8 cellular contexts compared by ENCODE assay signal in the genomic region with DNA sequence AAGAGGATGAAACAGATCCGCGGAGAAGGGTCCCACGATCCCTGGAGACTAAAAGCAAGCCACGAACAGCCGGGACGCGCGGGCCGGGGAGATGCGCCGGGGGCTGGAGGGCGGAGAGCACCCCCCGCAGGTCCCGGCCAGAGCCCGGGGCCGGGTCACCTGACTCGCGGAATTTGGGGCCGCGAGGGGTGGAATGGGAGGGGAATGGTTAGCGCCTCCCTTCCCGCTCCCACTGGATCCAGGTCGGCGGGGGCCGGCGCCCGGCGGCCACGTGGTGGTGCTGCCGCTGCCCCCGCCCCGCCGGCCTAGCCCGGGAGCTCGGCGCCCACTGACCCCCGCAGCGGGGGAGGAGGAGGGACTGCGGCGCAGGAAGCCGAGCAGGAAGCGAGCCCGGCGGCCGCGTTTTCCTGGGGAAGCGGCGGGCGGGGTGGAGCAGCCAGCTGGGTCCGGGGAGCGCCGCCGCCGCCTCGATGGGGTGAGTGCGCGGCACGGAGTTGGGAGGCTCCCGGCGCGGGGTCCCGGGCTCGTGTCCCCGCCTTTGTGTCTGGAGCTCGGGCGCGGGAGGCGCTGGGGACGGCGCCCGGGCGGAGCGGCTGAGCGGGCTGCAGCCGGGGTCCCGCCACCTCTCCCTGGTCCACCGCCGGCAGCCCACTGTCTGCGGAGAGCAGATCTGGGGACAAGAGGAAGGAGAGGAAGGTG. TPM values are rescaled to one million over a fixed set of nuclear protein-coding genes. Genes with fewer than 3 reads are reported as not detected.
DNase-seq lines count a peak whose midpoint lies in the region; ATAC-seq and TF ChIP-seq lines count a peak whose summit lies in the region.

Gene RAI14 (plus strand): TSS at position 328 of the 699 bp plus-strand sequence. CDS start 30,592 bp downstream, outside the sequence.

- no peaks in the 10 kb centered on the region for H3K9me3 Mint-ChIP-seq in activated T-helper 2 cell treated with anti-CD3 and anti-CD28 coated beads, Interferon-gamma antibody, Interleukin-2, Interleukin-4, amounts not matched to agents 10 μg/mL and 5 μg/mL and 100 μg/mL, durations not matched to agents 14 hours and 24 hours and 36 hours

- peak; percentile 71 for DNase-seq in activated effector memory CD4-positive, alpha-beta T cell treated with anti-CD3 and anti-CD28 coated beads, Interleukin-2, amount 50 U/mL, for 16 hours
- DNase-seq in activated effector memory CD4-positive, alpha-beta T cell treated with Interleukin-2 at 50 U/mL for 16 hours = no peak
- DNase-seq in NCI-H510A treated with DMSO at 0.1 percent for 48 hours (lab: John Stamatoyannopoulos, UW) = peak; percentile 68
- no peak for DNase-seq in activated T-helper 2 cell treated with anti-CD3 and anti-CD28 coated beads, Interferon-gamma antibody, Interleukin-2, Interleukin-4, amounts not matched to agents 10 μg/mL and 5 μg/mL and 100 μg/mL, durations not matched to agents 14 hours and 24 hours and 36 hours (ENCODE audit: low spot score)
- DNase-seq in fibroblast of pulmonary artery (ENCODE audit: low read depth) = peak; percentile 87
- no peak for DNase-seq in thoracic aorta (ENCODE audit: low spot score)
- no peak for DNase-seq in NCI-H1694 treated with DMSO at 0.1 percent for 48 hours (lab: John Stamatoyannopoulos, UW)

- peak within 1 kb of the TSS; percentile 82 for H3K4me3 Mint-ChIP-seq in activated T-helper 2 cell treated with anti-CD3 and anti-CD28 coated beads, Interferon-gamma antibody, Interleukin-2, Interleukin-4, amounts not matched to agents 10 μg/mL and 5 μg/mL and 100 μg/mL, durations not matched to agents 14 hours and 24 hours and 36 hours (ENCODE audit: low read depth)

- H3K27ac Mint-ChIP-seq in activated T-helper 2 cell treated with anti-CD3 and anti-CD28 coated beads, Interferon-gamma antibody, Interleukin-2, Interleukin-4, amounts not matched to agents 10 μg/mL and 5 μg/mL and 100 μg/mL, durations not matched to agents 14 hours and 24 hours and 36 hours = peak within 1 kb of the TSS; percentile 15

- TF ChIP-seq CTCF in fibroblast of pulmonary artery (IDR thresholded peaks at IDR 0.05; ENCODE audit: low read length, missing control alignments) (no peak), thoracic aorta (IDR thresholded peaks at IDR 0.05) (peak; percentile 15)

- H3K36me3 ChIP-seq in mucosa of stomach (ENCODE audit: control insufficient read depth, insufficient read depth, low read length) (no peaks in the 10 kb centered on the region), thoracic aorta (no peaks in the 10 kb centered on the region)

- intact Hi-C loops in activated T-helper 2 cell treated with anti-CD3 and anti-CD28 coated beads, Interferon-gamma antibody, Interleukin-2, Interleukin-4, amounts not matched to agents 10 μg/mL and 5 μg/mL and 100 μg/mL, durations not matched to agents 14 hours and 24 hours and 36 hours (cut with micrococcal nuclease) = loop anchor here (10.0 kb wide), 2 partner anchors 121 to 161 kb away; no protein-coding TSS in a partner anchor

- H3K27ac ChIP-seq in thoracic aorta = peak within 1 kb of the TSS; percentile 92 to 94

- peak within 1 kb of the TSS; percentile 80 for H3K9ac ChIP-seq in mucosa of stomach (ENCODE audit: low read length)

- H3K4me3 ChIP-seq in fibroblast of pulmonary artery (replicated peaks; ENCODE audit: low read depth, low read length) (peak within 1 kb of the TSS; percentile 86), mucosa of stomach (ENCODE audit: low read length) (peak within 1 kb of the TSS; percentile 38), thoracic aorta (peak within 1 kb of the TSS; percentile 80)

- H3K27me3 ChIP-seq in mucosa of stomach (ENCODE audit: control insufficient read depth, insufficient read depth, low read length) = peaks cover 6% of the 10 kb centered on the region
- H3K27me3 ChIP-seq in thoracic aorta (replicated peaks; ENCODE audit: insufficient read depth) = no peaks in the 10 kb centered on the region

- H3K36me3 Mint-ChIP-seq in activated T-helper 2 cell treated with anti-CD3 and anti-CD28 coated beads, Interferon-gamma antibody, Interleukin-2, Interleukin-4, amounts not matched to agents 10 μg/mL and 5 μg/mL and 100 μg/mL, durations not matched to agents 14 hours and 24 hours and 36 hours (ENCODE audit: low read depth) = peaks cover 3% of the 10 kb centered on the region

- peaks cover 47% of the 10 kb centered on the region for H3K27me3 Mint-ChIP-seq in activated T-helper 2 cell treated with anti-CD3 and anti-CD28 coated beads, Interferon-gamma antibody, Interleukin-2, Interleukin-4, amounts not matched to agents 10 μg/mL and 5 μg/mL and 100 μg/mL, durations not matched to agents 14 hours and 24 hours and 36 hours (ENCODE audit: low read depth)

- H3K9me3 ChIP-seq in mucosa of stomach (ENCODE audit: control insufficient read depth, low read length) (no peaks in the 10 kb centered on the region), thoracic aorta (no peaks in the 10 kb centered on the region)

- peaks cover 8% of the 10 kb centered on the region for H3K4me1 Mint-ChIP-seq in activated T-helper 2 cell treated with anti-CD3 and anti-CD28 coated beads, Interferon-gamma antibody, Interleukin-2, Interleukin-4, amounts not matched to agents 10 μg/mL and 5 μg/mL and 100 μg/mL, durations not matched to agents 14 hours and 24 hours and 36 hours (ENCODE audit: low read depth)

- peak; percentile 52 for ATAC-seq in thoracic aorta (ENCODE audit: insufficient number of reproducible peaks, low FRiP score, low read depth)

- peaks cover 13% of the 10 kb centered on the region for H3K4me1 ChIP-seq in mucosa of stomach (ENCODE audit: control insufficient read depth, insufficient read depth, low read length)
- H3K4me1 ChIP-seq in thoracic aorta (ENCODE audit: control insufficient read depth in 1 of 2, low read depth in 2 of 2) = peaks cover 18 to 61% of the 10 kb centered on the region in 2 donors

RNA-seq across cellular contexts. Expression of gene RAI14, which starts in this region (rescaled TPM):
- 4.0 and 4.2 TPM in 2 replicates for total RNA-seq in activated T-helper 2 cell treated with anti-CD3 and anti-CD28 coated beads, Interferon-gamma antibody, Interleukin-2, Interleukin-4, amounts not matched to agents 10 μg/mL and 5 μg/mL and 100 μg/mL, durations not matched to agents 14 hours and 24 hours and 36 hours
- 10 to 100 TPM; 70.7 to 80.1 TPM for total RNA-seq in thoracic aorta

Comparison
In these comparisons a context has a peak if more than half of its experiments do, and no peak if none do; other contexts are left out.
1. RNA of gene RAI14 (total RNA-seq): 70.7 to 80.1 TPM in thoracic aorta; 4.0 to 4.2 TPM in activated T-helper 2 cell treated with anti-CD3 and anti-CD28 coated beads, Interferon-gamma antibody, Interleukin-2, Interleukin-4, amounts not matched to agents 10 μg/mL and 5 μg/mL and 100 μg/mL, durations not matched to agents 14 hours and 24 hours and 36 hours; every median in the first group is over 10 times any median in the second.
2. DNase-seq: peak in activated effector memory CD4-positive, alpha-beta T cell treated with anti-CD3 and anti-CD28 coated beads, Interleukin-2, amount 50 U/mL, for 16 hours (single experiment), NCI-H510A treated with DMSO at 0.1 percent for 48 hours (single experiment) and fibroblast of pulmonary artery (single experiment); none in activated effector memory CD4-positive, alpha-beta T cell treated with Interleukin-2 at 50 U/mL for 16 hours (single experiment), activated T-helper 2 cell treated with anti-CD3 and anti-CD28 coated beads, Interferon-gamma antibody, Interleukin-2, Interleukin-4, amounts not matched to agents 10 μg/mL and 5 μg/mL and 100 μg/mL, durations not matched to agents 14 hours and 24 hours and 36 hours (single experiment), thoracic aorta (single experiment) and NCI-H1694 treated with DMSO at 0.1 percent for 48 hours (single experiment).
3. Peak in every context shown above with its lines, with median percentiles within 50 percentile points of each other: H3K4me3 ChIP-seq.